Comparison of ENCODE assay signal across 20 cellular contexts in the genomic region with DNA sequence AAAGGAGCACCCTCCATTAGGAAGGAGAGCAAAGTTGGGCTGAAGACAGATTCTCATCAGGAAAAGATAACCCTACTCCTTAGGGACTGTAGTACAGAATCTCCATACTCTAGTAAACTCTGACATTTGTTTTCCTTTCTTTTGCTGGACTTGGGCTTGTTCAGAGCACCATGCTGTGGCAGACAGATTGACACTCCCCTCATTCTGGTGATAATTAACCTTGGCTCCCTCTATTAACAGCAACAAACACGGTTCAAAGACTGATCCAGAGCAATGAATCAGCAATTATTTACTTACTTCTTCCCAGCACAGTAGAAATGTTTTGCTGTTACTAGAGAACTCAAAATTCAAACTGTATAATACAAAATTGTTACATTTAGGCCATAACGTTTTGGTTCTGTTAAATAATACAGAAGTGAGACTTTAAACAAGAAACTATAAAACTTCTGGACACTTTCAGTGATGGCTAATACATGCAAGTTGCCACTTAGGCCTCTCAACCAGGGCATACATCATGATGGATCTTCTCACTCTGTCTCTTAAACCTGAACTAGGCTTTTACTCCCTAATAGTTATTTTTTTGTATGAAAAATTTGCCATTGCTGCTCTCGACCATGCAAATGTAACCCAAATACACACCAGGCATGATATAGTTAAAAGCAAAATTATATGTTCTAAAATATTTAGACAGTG.
DNase-seq lines count a peak whose midpoint lies in the region; ATAC-seq and TF ChIP-seq lines count a peak whose summit lies in the region.
"Had no signal": no experiment of that assay in that cellular context is flagged by ENCODE, and none has a peak within 500 bp of the region (broad histone marks: within the 10 kb centered on the region; RNA-seq: fewer than 3 reads in every experiment).

No MANE protein-coding gene starts in this region.

- no peaks in the 10 kb centered on the region for H3K36me3 ChIP-seq in liver (ENCODE audit: control insufficient read depth in 4 of 4, insufficient read depth in 3 of 4, low read depth in 1 of 4, low read length in 3 of 4)

- H3K4me1 Mint-ChIP-seq in endothelial cell (ENCODE audit: unreplicated experiment) = peaks cover 16% of the 10 kb centered on the region
- H3K4me1 Mint-ChIP-seq: activated CD4-positive, alpha-beta memory T cell treated with anti-CD3 and anti-CD28 coated beads, Interleukin-2, amount 10 ng/mL, durations not matched to agents 7 days and 5 days; B cell had no signal

- H3K27me3 ChIP-seq in liver (ENCODE audit: control insufficient read depth in 4 of 4, insufficient read depth in 4 of 4, low read length in 3 of 4) = no peaks in the 10 kb centered on the region

- H3K9me3 Mint-ChIP-seq in endothelial cell (ENCODE audit: unreplicated experiment) = no peaks in the 10 kb centered on the region
- H3K9me3 Mint-ChIP-seq: activated CD4-positive, alpha-beta memory T cell treated with anti-CD3 and anti-CD28 coated beads, Interleukin-2, amount 10 ng/mL, durations not matched to agents 7 days and 5 days; brain had no signal

- TF ChIP-seq CTCF in liver (IDR thresholded peaks at IDR 0.05; ENCODE audit: low read depth, low read length, missing input control) = no peak
- no peak for TF ChIP-seq CTCF in endothelial cell (IDR thresholded peaks at IDR 0.05; ENCODE audit: unreplicated experiment)

- H3K9me3 ChIP-seq in liver (ENCODE audit: control insufficient read depth in 4 of 4, low read length in 3 of 4) = no peaks in the 10 kb centered on the region

- peak in 1 of 2 donors; percentile 31 for TF ChIP-seq RAD21 in liver (IDR thresholded peaks at IDR 0.05)

- no peak overlapping the region for H3K27ac Mint-ChIP-seq in endothelial cell (ENCODE audit: unreplicated experiment)
- H3K27ac Mint-ChIP-seq: activated CD4-positive, alpha-beta memory T cell treated with anti-CD3 and anti-CD28 coated beads, Interleukin-2, amount 10 ng/mL, durations not matched to agents 7 days and 5 days; B cell; natural killer cell treated with Interleukin-12 subunit alpha and Interleukin-12 subunit beta and Interleukin-15 and Interleukin-18, amount 100 ng/mL, for 72 hours; stimulated activated naive CD8-positive, alpha-beta T cell treated with anti-CD3 and anti-CD28 coated beads, Interleukin-15, Interleukin-2, amounts not matched to agents 100 ng/mL and 50 ng/mL, for 24 hours had no signal

- WGBS in liver = 30% methylated on average over 3 of the region's 3 CpGs

- peak; percentile 64 for ATAC-seq in HG03135 (IDR thresholded peaks at IDR 0.05; ENCODE audit: unreplicated experiment)
- ATAC-seq: K562; left cardiac atrium; natural killer cell treated with Interleukin-12 subunit alpha and Interleukin-12 subunit beta and Interleukin-15 and Interleukin-18, amount 100 ng/mL, for 72 hours; sciatic nerve had no signal

- H3K4me3 ChIP-seq in liver (ENCODE audit: low read depth in 1 of 3, low read length in 3 of 3) = no peak overlapping the region
- H3K4me3 ChIP-seq: K562 had no signal

- no peaks in the 10 kb centered on the region for H3K27me3 Mint-ChIP-seq in endothelial cell (ENCODE audit: unreplicated experiment)
- H3K27me3 Mint-ChIP-seq: activated CD4-positive, alpha-beta memory T cell treated with anti-CD3 and anti-CD28 coated beads, Interleukin-2, amount 10 ng/mL, durations not matched to agents 7 days and 5 days; B cell; brain; natural killer cell treated with Interleukin-12 subunit alpha and Interleukin-12 subunit beta and Interleukin-15 and Interleukin-18, amount 100 ng/mL, for 72 hours; stimulated activated naive CD8-positive, alpha-beta T cell treated with anti-CD3 and anti-CD28 coated beads, Interleukin-15, Interleukin-2, amounts not matched to agents 100 ng/mL and 50 ng/mL, for 24 hours had no signal

- H3K36me3 Mint-ChIP-seq in endothelial cell (ENCODE audit: low read depth, unreplicated experiment) = no peaks in the 10 kb centered on the region
- H3K36me3 Mint-ChIP-seq: brain; natural killer cell treated with Interleukin-12 subunit alpha and Interleukin-12 subunit beta and Interleukin-15 and Interleukin-18, amount 100 ng/mL, for 72 hours had no signal

- peak overlapping the region; percentile 55 to 66 for H3K27ac ChIP-seq in liver (ENCODE audit: low read depth in 1 of 2, low read length in 2 of 2)

- DNase-seq in DMS53 treated with DMSO at 0.1 percent for 48 hours (lab: John Stamatoyannopoulos, UW; ENCODE audit: unreplicated experiment) = peak; percentile 48
- peak; percentile 2 for DNase-seq in SW480 (ENCODE audit: low spot score)
- no peak for DNase-seq in OCI-M2 (lab: John Stamatoyannopoulos, UW; ENCODE audit: unreplicated experiment)
- DNase-seq in GOT3 (lab: John Stamatoyannopoulos, UW) = no peak
- no peak for DNase-seq in stimulated activated CD4-positive, alpha-beta T cell treated with anti-CD3 and anti-CD28 coated beads, Interleukin-4, amount 100 ng/mL, for 24 hours
- DNase-seq in endothelial cell (ENCODE audit: low spot score) = no peak
- DNase-seq: activated CD4-positive, alpha-beta memory T cell treated with anti-CD3 and anti-CD28 coated beads, Interleukin-2, amount 10 ng/mL, durations not matched to agents 7 days and 5 days; activated gamma-delta T cell treated with Interleukin-2 at 50 U/mL for 16 hours; effector CD4-positive, alpha-beta T cell; left cardiac atrium; NCI-H1436 treated with DMSO at 0.1 percent for 48 hours; NCI-H526 treated with DMSO at 0.1 percent for 48 hours had no signal

- no peak overlapping the region for H3K4me3 Mint-ChIP-seq in endothelial cell (ENCODE audit: unreplicated experiment)
- H3K4me3 Mint-ChIP-seq: activated CD4-positive, alpha-beta memory T cell treated with anti-CD3 and anti-CD28 coated beads, Interleukin-2, amount 10 ng/mL, durations not matched to agents 7 days and 5 days; B cell; natural killer cell treated with Interleukin-12 subunit alpha and Interleukin-12 subunit beta and Interleukin-15 and Interleukin-18, amount 100 ng/mL, for 72 hours; stimulated activated naive CD8-positive, alpha-beta T cell treated with anti-CD3 and anti-CD28 coated beads, Interleukin-15, Interleukin-2, amounts not matched to agents 100 ng/mL and 50 ng/mL, for 24 hours had no signal

- no peak overlapping the region for H3K9ac ChIP-seq in liver (ENCODE audit: low read depth in 1 of 2, low read length in 2 of 2)

- peaks cover 0 to 11% (median 7%) of the 10 kb centered on the region in 4 donors for H3K4me1 ChIP-seq in liver (ENCODE audit: control insufficient read depth in 4 of 4, insufficient read depth in 4 of 4, low read length in 3 of 4)

TF ChIP-seq in liver, 16 proteins besides CTCF, POLR2A, EP300 and RAD21 (continues in another document):
- TF ChIP-seq JUND (IDR thresholded peaks at IDR 0.05) (peak in 1 of 2 donors; percentile 82), FOXA2 (IDR thresholded peaks at IDR 0.05) (no peak), HNF4G (IDR thresholded peaks at IDR 0.05) (no peak), FOXA1 (IDR thresholded peaks at IDR 0.05) (no peak), NR2F2 (IDR thresholded peaks at IDR 0.05) (no peak), GABPA (IDR thresholded peaks at IDR 0.05 in 1 of 2, conservative IDR thresholded peaks at IDR 0.05 in 1 of 2) (no peak), RXRA (IDR thresholded peaks at IDR 0.05) (peak in 1 of 2 donors; percentile 70), EGR1 (IDR thresholded peaks at IDR 0.05; ENCODE audit: low read depth in 2 of 2) (no peak)
- TF ChIP-seq, protein P1, sequence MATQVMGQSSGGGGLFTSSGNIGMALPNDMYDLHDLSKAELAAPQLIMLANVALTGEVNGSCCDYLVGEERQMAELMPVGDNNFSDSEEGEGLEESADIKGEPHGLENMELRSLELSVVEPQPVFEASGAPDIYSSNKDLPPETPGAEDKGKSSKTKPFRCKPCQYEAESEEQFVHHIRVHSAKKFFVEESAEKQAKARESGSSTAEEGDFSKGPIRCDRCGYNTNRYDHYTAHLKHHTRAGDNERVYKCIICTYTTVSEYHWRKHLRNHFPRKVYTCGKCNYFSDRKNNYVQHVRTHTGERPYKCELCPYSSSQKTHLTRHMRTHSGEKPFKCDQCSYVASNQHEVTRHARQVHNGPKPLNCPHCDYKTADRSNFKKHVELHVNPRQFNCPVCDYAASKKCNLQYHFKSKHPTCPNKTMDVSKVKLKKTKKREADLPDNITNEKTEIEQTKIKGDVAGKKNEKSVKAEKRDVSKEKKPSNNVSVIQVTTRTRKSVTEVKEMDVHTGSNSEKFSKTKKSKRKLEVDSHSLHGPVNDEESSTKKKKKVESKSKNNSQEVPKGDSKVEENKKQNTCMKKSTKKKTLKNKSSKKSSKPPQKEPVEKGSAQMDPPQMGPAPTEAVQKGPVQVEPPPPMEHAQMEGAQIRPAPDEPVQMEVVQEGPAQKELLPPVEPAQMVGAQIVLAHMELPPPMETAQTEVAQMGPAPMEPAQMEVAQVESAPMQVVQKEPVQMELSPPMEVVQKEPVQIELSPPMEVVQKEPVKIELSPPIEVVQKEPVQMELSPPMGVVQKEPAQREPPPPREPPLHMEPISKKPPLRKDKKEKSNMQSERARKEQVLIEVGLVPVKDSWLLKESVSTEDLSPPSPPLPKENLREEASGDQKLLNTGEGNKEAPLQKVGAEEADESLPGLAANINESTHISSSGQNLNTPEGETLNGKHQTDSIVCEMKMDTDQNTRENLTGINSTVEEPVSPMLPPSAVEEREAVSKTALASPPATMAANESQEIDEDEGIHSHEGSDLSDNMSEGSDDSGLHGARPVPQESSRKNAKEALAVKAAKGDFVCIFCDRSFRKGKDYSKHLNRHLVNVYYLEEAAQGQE (IDR thresholded peaks at IDR 0.05) = peak; percentile 61
- TF ChIP-seq, protein P2, sequence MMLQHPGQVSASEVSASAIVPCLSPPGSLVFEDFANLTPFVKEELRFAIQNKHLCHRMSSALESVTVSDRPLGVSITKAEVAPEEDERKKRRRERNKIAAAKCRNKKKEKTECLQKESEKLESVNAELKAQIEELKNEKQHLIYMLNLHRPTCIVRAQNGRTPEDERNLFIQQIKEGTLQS (IDR thresholded peaks at IDR 0.05) = no peak
- TF ChIP-seq, protein P3, sequence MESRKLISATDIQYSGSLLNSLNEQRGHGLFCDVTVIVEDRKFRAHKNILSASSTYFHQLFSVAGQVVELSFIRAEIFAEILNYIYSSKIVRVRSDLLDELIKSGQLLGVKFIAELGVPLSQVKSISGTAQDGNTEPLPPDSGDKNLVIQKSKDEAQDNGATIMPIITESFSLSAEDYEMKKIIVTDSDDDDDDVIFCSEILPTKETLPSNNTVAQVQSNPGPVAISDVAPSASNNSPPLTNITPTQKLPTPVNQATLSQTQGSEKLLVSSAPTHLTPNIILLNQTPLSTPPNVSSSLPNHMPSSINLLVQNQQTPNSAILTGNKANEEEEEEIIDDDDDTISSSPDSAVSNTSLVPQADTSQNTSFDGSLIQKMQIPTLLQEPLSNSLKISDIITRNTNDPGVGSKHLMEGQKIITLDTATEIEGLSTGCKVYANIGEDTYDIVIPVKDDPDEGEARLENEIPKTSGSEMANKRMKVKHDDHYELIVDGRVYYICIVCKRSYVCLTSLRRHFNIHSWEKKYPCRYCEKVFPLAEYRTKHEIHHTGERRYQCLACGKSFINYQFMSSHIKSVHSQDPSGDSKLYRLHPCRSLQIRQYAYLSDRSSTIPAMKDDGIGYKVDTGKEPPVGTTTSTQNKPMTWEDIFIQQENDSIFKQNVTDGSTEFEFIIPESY (IDR thresholded peaks at IDR 0.05) = peak; percentile 40

Comparison
In these comparisons a context has a peak if more than half of its experiments do, and no peak if none do; other contexts are left out.
1. DNase-seq: peak in DMS53 treated with DMSO at 0.1 percent for 48 hours (single experiment) and SW480 (single experiment); none in OCI-M2 (single experiment), GOT3 (single experiment), stimulated activated CD4-positive, alpha-beta T cell treated with anti-CD3 and anti-CD28 coated beads, Interleukin-4, amount 100 ng/mL, for 24 hours (single experiment) and endothelial cell (single experiment).